1 cellular context compared by ENCODE assay signal in genomic region chr2:30288576-30288975, GRCh38.
TF ChIP-seq lines count a peak whose summit lies in the region.

No MANE protein-coding gene starts in this region.

TF ChIP-seq in GM23338, 12 proteins besides CTCF, POLR2A, EP300 and RAD21 (continued from another document):
- no peak for TF ChIP-seq ETS1 (IDR thresholded peaks at IDR 0.05)
- no peak for TF ChIP-seq REST (IDR thresholded peaks at IDR 0.05; ENCODE audit: unreplicated experiment)
- no peak for TF ChIP-seq ZNF331 (CRISPR knock-in tag; IDR thresholded peaks at IDR 0.05; ENCODE audit: low read depth)
- no peak for TF ChIP-seq JUNB (IDR thresholded peaks at IDR 0.05; ENCODE audit: unreplicated experiment)
- TF ChIP-seq ZNF462 (CRISPR knock-in tag; IDR thresholded peaks at IDR 0.05) = no peak
